ENCODE assay signal across 19 cellular contexts in genomic region chr10:98967601-98968000, GRCh38.
A peak's percentile ranks its signal among the peaks of the same experiment; 100 is the strongest.
DNase-seq lines count a peak whose midpoint lies in the region; ATAC-seq and TF ChIP-seq lines count a peak whose summit lies in the region.
"Had no signal": no experiment of that assay in that cellular context is flagged by ENCODE, and none has a peak within 500 bp of the region (broad histone marks: within the 10 kb centered on the region; RNA-seq: fewer than 3 reads in every experiment).

No MANE protein-coding gene starts in this region.

- H3K4me3 Mint-ChIP-seq in T-helper 17 cell = no peak overlapping the region
- H3K4me3 Mint-ChIP-seq: CD8-positive, alpha-beta T cell had no signal

- no peaks in the 10 kb centered on the region for H3K9me3 ChIP-seq in T-helper 17 cell (ENCODE audit: control insufficient read depth, low read length, poor library complexity, severe bottlenecking)
- H3K9me3 ChIP-seq: BE2C, MG63, Peyer's patch had no signal

- TF ChIP-seq POLR2A in NB4 (IDR thresholded peaks at IDR 0.05; ENCODE audit: extremely low read depth, insufficient read length) = no peak

- DNase-seq in NB4 (ENCODE audit: low read depth) (peak; percentile 9), cardiac fibroblast (ENCODE audit: low read depth in 2 of 2) (peak; percentile 16 to 31), foreskin fibroblast (peak; percentile 10 to 60), NK-92 (lab: John Stamatoyannopoulos, UW; ENCODE audit: unreplicated experiment) (no peak), NCI-H774 (lab: John Stamatoyannopoulos, UW) (no peak), T-helper 17 cell (no peak)
- DNase-seq: BE2C; CD8-positive, alpha-beta T cell; DND-41; GF-D8; GOT3; MG63; NCI-H1105 treated with DMSO at 0.1 percent for 48 hours; NCI-H187; NCI-H446; NCI-H82; Peyer's patch; SHP77 treated with DMSO at 0.1 percent for 48 hours had no signal

- no peaks in the 10 kb centered on the region for H3K36me3 Mint-ChIP-seq in T-helper 17 cell (ENCODE audit: low read depth)
- H3K36me3 Mint-ChIP-seq: CD8-positive, alpha-beta T cell had no signal

- H3K4me1 Mint-ChIP-seq in T-helper 17 cell = no peaks in the 10 kb centered on the region

- no peak overlapping the region for H3K27ac Mint-ChIP-seq in T-helper 17 cell
- H3K27ac Mint-ChIP-seq: CD8-positive, alpha-beta T cell had no signal

- no peak for ATAC-seq in T-helper 17 cell
- no peak for ATAC-seq in HG03342 (IDR thresholded peaks at IDR 0.05; ENCODE audit: unreplicated experiment)
- ATAC-seq: CD8-positive, alpha-beta T cell had no signal

- no peak overlapping the region for H3K4me3 ChIP-seq in NB4 (ENCODE audit: low read depth, low read length)
- no peak overlapping the region for H3K4me3 ChIP-seq in cardiac fibroblast (replicated peaks in 1 of 2; ENCODE audit: low read depth in 2 of 2, low read length in 2 of 2)
- no peak overlapping the region for H3K4me3 ChIP-seq in foreskin fibroblast (ENCODE audit: low read depth in 1 of 2, low read length in 2 of 2)
- H3K4me3 ChIP-seq: MG63, Peyer's patch had no signal

- no peak for TF ChIP-seq CTCF in NB4 (IDR thresholded peaks at IDR 0.05; ENCODE audit: low read depth, low read length)
- TF ChIP-seq CTCF in cardiac fibroblast (IDR thresholded peaks at IDR 0.05; ENCODE audit: low read depth, low read length) = no peak
- no peak for TF ChIP-seq CTCF in foreskin fibroblast (IDR thresholded peaks at IDR 0.05; ENCODE audit: low read depth, low read length)

- H3K27me3 Mint-ChIP-seq in T-helper 17 cell = no peaks in the 10 kb centered on the region

Comparison
In these comparisons a context has a peak if more than half of its experiments do, and no peak if none do; other contexts are left out.
1. DNase-seq: peak in NB4 (single experiment), cardiac fibroblast (2 of 2) and foreskin fibroblast (2 of 2); none in NK-92 (single experiment), NCI-H774 (single experiment) and T-helper 17 cell (0 of 3).